In genomic region chr6:111712398-111712797, GRCh38 we compare ENCODE assay signal across 11 cellular contexts.
DNase-seq lines count a peak whose midpoint lies in the region; ATAC-seq and TF ChIP-seq lines count a peak whose summit lies in the region.
"Had no signal": no experiment of that assay in that cellular context is flagged by ENCODE, and none has a peak within 500 bp of the region (broad histone marks: within the 10 kb centered on the region; RNA-seq: fewer than 3 reads in every experiment).

No MANE protein-coding gene starts in this region.

- intact Hi-C loops in naive thymus-derived CD4-positive, alpha-beta T cell (cut with micrococcal nuclease): loop anchor here in 1 of 2 donors (5.0 kb wide), 1 partner anchor 450 kb away; no protein-coding TSS in a partner anchor
- intact Hi-C loops in mucosa of descending colon (cut with DNase I, micrococcal nuclease): loop anchor here in 1 of 2 donors (5.0 kb wide), 2 partner anchors 285 to 330 kb away; no protein-coding TSS in a partner anchor

- no peaks in the 10 kb centered on the region for H3K9me3 ChIP-seq in naive thymus-derived CD4-positive, alpha-beta T cell (ENCODE audit: control insufficient read depth in 2 of 3, low read length in 3 of 3)
- H3K9me3 ChIP-seq in mucosa of descending colon: no peaks in the 10 kb centered on the region
- H3K9me3 ChIP-seq: ascending aorta had no signal

- peaks cover 41 to 83% (median 69%) of the 10 kb centered on the region in 7 donors for H3K4me1 Mint-ChIP-seq in naive thymus-derived CD4-positive, alpha-beta T cell

- no peaks in the 10 kb centered on the region for H3K27me3 ChIP-seq in naive thymus-derived CD4-positive, alpha-beta T cell (ENCODE audit: control insufficient read depth in 2 of 2, insufficient read depth in 2 of 2, low read length in 2 of 2)
- H3K27me3 ChIP-seq: ascending aorta had no signal

- no peaks in the 10 kb centered on the region for H3K27me3 Mint-ChIP-seq in naive thymus-derived CD4-positive, alpha-beta T cell

- no peak for TF ChIP-seq CTCF in RWPE1 (conservative IDR thresholded peaks at IDR 0.05; ENCODE audit: low read depth)
- TF ChIP-seq CTCF in mucosa of descending colon (IDR thresholded peaks at IDR 0.05): no peak

- peaks cover 47 to 59% of the 10 kb centered on the region in 2 donors for H3K4me1 ChIP-seq in naive thymus-derived CD4-positive, alpha-beta T cell (ENCODE audit: control insufficient read depth in 2 of 2, insufficient read depth in 2 of 2, low read length in 2 of 2)
- peaks cover 21% of the 10 kb centered on the region for H3K4me1 ChIP-seq in mucosa of descending colon (ENCODE audit: low read depth)

- CTCF ChIA-PET in RWPE1 (lab: Yijun Ruan, JAX): interaction anchor here (0.7 to 0.9 kb wide), 2 partner anchors 331 to 394 kb away, joined by 3 read pairs; no protein-coding TSS in a partner anchor
- CTCF ChIA-PET in naive thymus-derived CD4-positive, alpha-beta T cell (lab: Charles Lee): interaction anchor here (0.6 to 1.6 kb wide), 5 partner anchors 10 to 334 kb away, joined by 3 to 7 read pairs (median 3); no protein-coding TSS in a partner anchor

- peaks cover 13 to 57% (median 33%) of the 10 kb centered on the region in 5 donors for H3K36me3 Mint-ChIP-seq in naive thymus-derived CD4-positive, alpha-beta T cell

- peak; percentile 41 for ATAC-seq in naive thymus-derived CD4-positive, alpha-beta T cell
- ATAC-seq in mucosa of descending colon: no peak

- H3K27ac Mint-ChIP-seq in naive thymus-derived CD4-positive, alpha-beta T cell: peak overlapping the region; percentile 70 to 98 (median 93)

- H3K36me3 ChIP-seq in naive thymus-derived CD4-positive, alpha-beta T cell (ENCODE audit: control insufficient read depth in 2 of 3, insufficient read depth in 3 of 3, low read length in 3 of 3): peaks cover 0 to 22% (median 12%) of the 10 kb centered on the region in 3 experiments
- H3K36me3 ChIP-seq in mucosa of descending colon (ENCODE audit: low read depth): no peaks in the 10 kb centered on the region
- H3K36me3 ChIP-seq: ascending aorta had no signal

- no peak overlapping the region for H3K4me3 ChIP-seq in naive thymus-derived CD4-positive, alpha-beta T cell (ENCODE audit: low read length)
- H3K4me3 ChIP-seq in mucosa of descending colon: no peak overlapping the region
- H3K4me3 ChIP-seq: ascending aorta had no signal

- H3K27ac ChIP-seq in RWPE1: no peak overlapping the region
- H3K27ac ChIP-seq in naive thymus-derived CD4-positive, alpha-beta T cell (ENCODE audit: low read depth, low read length): peak overlapping the region; percentile 59

- POLR2A ChIA-PET in RWPE1 (lab: Yijun Ruan, JAX; ENCODE audit: low non-redundant PET): no interaction called here
- POLR2A ChIA-PET in naive thymus-derived CD4-positive, alpha-beta T cell (lab: Charles Lee): interaction anchor here (0.5 to 1.3 kb wide), 3 partner anchors 10 to 287 kb away, joined by 3 to 4 read pairs (median 4); no protein-coding TSS in a partner anchor

- H3K9me3 Mint-ChIP-seq in naive thymus-derived CD4-positive, alpha-beta T cell: peaks cover 0 to 3% (median 0%) of the 10 kb centered on the region in 11 donors

- peak overlapping the region in 8 of 10 donors; percentile 29 to 59 (median 44) for H3K4me3 Mint-ChIP-seq in naive thymus-derived CD4-positive, alpha-beta T cell

- DNase-seq in AG08396 (ENCODE audit: low spot score) (peak; percentile 27), RWPE1 (ENCODE audit: low spot score) (peak; percentile 13), ecto neural progenitor cell (ENCODE audit: low spot score) (peak; percentile 42), GM19238 (ENCODE audit: insufficient read length, low spot score) (no peak), HCEC 1CT (no peak), mucosa of descending colon (no peak), NCI-H345 treated with DMSO at 0.1 percent for 48 hours (lab: John Stamatoyannopoulos, UW; ENCODE audit: unreplicated experiment) (no peak)
- peak in 5 of 9 donors; percentile 18 to 55 (median 36) for DNase-seq in naive thymus-derived CD4-positive, alpha-beta T cell
- DNase-seq: DMS53, NCI-H1694 had no signal

Comparison
In these comparisons a context has a peak if more than half of its experiments do, and no peak if none do; other contexts are left out.
1. DNase-seq: peak in AG08396 (single experiment), RWPE1 (single experiment), ecto neural progenitor cell (single experiment) and naive thymus-derived CD4-positive, alpha-beta T cell (5 of 9); none in GM19238 (single experiment), HCEC 1CT (single experiment), mucosa of descending colon (0 of 3) and NCI-H345 treated with DMSO at 0.1 percent for 48 hours (single experiment).